20 cellular contexts compared by ENCODE assay signal in genomic region chr4:48085821-48086602, GRCh38. TPM values are rescaled to one million over a fixed set of nuclear protein-coding genes. Genes with fewer than 3 reads are reported as not detected.
DNase-seq lines count a peak whose midpoint lies in the region; ATAC-seq, FAIRE-seq and TF ChIP-seq lines count a peak whose summit lies in the region.
"Had no signal": no experiment of that assay in that cellular context is flagged by ENCODE, and none has a peak within 500 bp of the region (broad histone marks: within the 10 kb centered on the region; RNA-seq: fewer than 3 reads in every experiment).

No MANE protein-coding gene starts in this region.

- H3K4me2 ChIP-seq in OCI-LY3 (ENCODE audit: low read length), result peak overlapping the region; percentile 25; the same call in 1 of the 2 replicates

- H3K4me1 ChIP-seq in OCI-LY3 (ENCODE audit: low read length) (peaks cover 51% of the 10 kb centered on the region), kidney (ENCODE audit: control insufficient read depth in 1 of 2, insufficient read depth in 1 of 2, low read depth in 1 of 2, low read length in 2 of 2) (no peaks in the 10 kb centered on the region)

- H3K27me3 Mint-ChIP-seq in effector memory CD8-positive, alpha-beta T cell, result peaks cover 0 to 6% of the 10 kb centered on the region in 2 donors
- H3K27me3 Mint-ChIP-seq in natural killer cell treated with Interleukin-12 subunit alpha and Interleukin-12 subunit beta and Interleukin-15 and Interleukin-18, amount 100 ng/mL, for 72 hours, result no peaks in the 10 kb centered on the region
- H3K27me3 Mint-ChIP-seq: CD4-positive, alpha-beta memory T cell had no signal

- H3K27ac ChIP-seq in OCI-LY3 (ENCODE audit: low read length) (peak overlapping the region; percentile 50; the same call in 1 of the 2 replicates), kidney (ENCODE audit: low read depth in 2 of 2, low read length in 2 of 2) (no peak overlapping the region)
- H3K27ac ChIP-seq: Peyer's patch had no signal

- H3K36me3 Mint-ChIP-seq in effector memory CD8-positive, alpha-beta T cell (ENCODE audit: insufficient read depth), result peaks cover 50% of the 10 kb centered on the region
- H3K36me3 Mint-ChIP-seq in natural killer cell treated with Interleukin-12 subunit alpha and Interleukin-12 subunit beta and Interleukin-15 and Interleukin-18, amount 100 ng/mL, for 72 hours, result peaks cover 11% of the 10 kb centered on the region

- no peaks in the 10 kb centered on the region for H3K27me3 ChIP-seq in OCI-LY3 (ENCODE audit: low read depth, low read length)
- H3K27me3 ChIP-seq: Peyer's patch had no signal

- peak overlapping the region in 1 of 2 donors; percentile 41 for H3K27ac Mint-ChIP-seq in effector memory CD8-positive, alpha-beta T cell
- peak overlapping the region; percentile 31 to 82 for H3K27ac Mint-ChIP-seq in natural killer cell treated with Interleukin-12 subunit alpha and Interleukin-12 subunit beta and Interleukin-15 and Interleukin-18, amount 100 ng/mL, for 72 hours
- H3K27ac Mint-ChIP-seq: B cell had no signal

- peak; percentile 27 for ATAC-seq in effector memory CD8-positive, alpha-beta T cell (replicated peaks)
- ATAC-seq in natural killer cell treated with Interleukin-12 subunit alpha and Interleukin-12 subunit beta and Interleukin-15 and Interleukin-18, amount 100 ng/mL, for 72 hours, result no peak
- no peak for ATAC-seq in sciatic nerve

- H4K20me1 ChIP-seq in OCI-LY3 (ENCODE audit: insufficient read depth, low read length), result no peaks in the 10 kb centered on the region

- FAIRE-seq in GM12892 (lab: Jason Lieb, UNC) (peak; percentile 33), kidney (lab: Jason Lieb, UNC) (no peak)
- FAIRE-seq: D721Med, H54 had no signal

- TF ChIP-seq POLR2A in GM12892 (IDR thresholded peaks at IDR 0.05; ENCODE audit: low read depth, low read length), result no peak

- H2AFZ ChIP-seq in OCI-LY3 (ENCODE audit: low read depth, low read length), result 0 out of 2 replicates have a peak overlapping the region, but pooled peaks have one; percentile 28

- H3K4me3 ChIP-seq in OCI-LY3 (ENCODE audit: low read length), result no peak overlapping the region
- no peak overlapping the region for H3K4me3 ChIP-seq in kidney (ENCODE audit: low read length in 2 of 2)
- H3K4me3 ChIP-seq: Peyer's patch had no signal

- intact Hi-C loops in kidney (cut with DNase I), result no loop called here
- intact Hi-C loops in sciatic nerve (cut with DNase I), result loop anchor here (10.0 kb wide), 2 partner anchors 71 to 161 kb away; partner anchors contain the start of genes CNGA1 and NIPAL1

- no peaks in the 10 kb centered on the region for H3K36me3 ChIP-seq in OCI-LY3 (replicated peaks; ENCODE audit: low read depth, low read length)
- no peaks in the 10 kb centered on the region for H3K36me3 ChIP-seq in kidney (ENCODE audit: control insufficient read depth in 1 of 2, insufficient read depth in 2 of 2, low read length in 2 of 2)
- H3K36me3 ChIP-seq: Peyer's patch had no signal

- no peak overlapping the region for H3K4me3 Mint-ChIP-seq in effector memory CD8-positive, alpha-beta T cell
- no peak overlapping the region for H3K4me3 Mint-ChIP-seq in natural killer cell treated with Interleukin-12 subunit alpha and Interleukin-12 subunit beta and Interleukin-15 and Interleukin-18, amount 100 ng/mL, for 72 hours
- H3K4me3 Mint-ChIP-seq: B cell; CD4-positive, alpha-beta memory T cell had no signal

- H3K9me3 Mint-ChIP-seq in effector memory CD8-positive, alpha-beta T cell, result no peaks in the 10 kb centered on the region
- no peaks in the 10 kb centered on the region for H3K9me3 Mint-ChIP-seq in natural killer cell treated with Interleukin-12 subunit alpha and Interleukin-12 subunit beta and Interleukin-15 and Interleukin-18, amount 100 ng/mL, for 72 hours
- H3K9me3 Mint-ChIP-seq: CD4-positive, alpha-beta memory T cell had no signal

- DNase-seq in GM12892 (ENCODE audit: insufficient read length) (no peak), GM10266 (ENCODE audit: extremely low spot score) (no peak), kidney (no peak), sciatic nerve (ENCODE audit: low spot score) (no peak)
- DNase-seq in effector memory CD8-positive, alpha-beta T cell, result no peak
- DNase-seq in natural killer cell treated with Interleukin-12 subunit alpha and Interleukin-12 subunit beta and Interleukin-15 and Interleukin-18, amount 100 ng/mL, for 72 hours (ENCODE audit: low spot score), result no peak
- DNase-seq: CD4-positive, alpha-beta memory T cell; GF-D8; Karpas-422; NCI-H1417; NCI-H1930; NCI-H2171 treated with DMSO at 0.1 percent for 48 hours; NCI-H510A; NCI-H82; Peyer's patch; Right ventricle myocardium superior had no signal

- TF ChIP-seq CTCF in OCI-LY3 (IDR thresholded peaks at IDR 0.05; ENCODE audit: low read depth, low read length), result no peak
- no peak for TF ChIP-seq CTCF in GM10266 (IDR thresholded peaks at IDR 0.05; ENCODE audit: control insufficient read depth, insufficient read depth, low read depth, missing control alignments)
- TF ChIP-seq CTCF in kidney (IDR thresholded peaks at IDR 0.05; ENCODE audit: borderline replicate concordance, extremely low read depth, insufficient read depth), result no peak

- H3K79me2 ChIP-seq in OCI-LY3 (ENCODE audit: low read length), result no peaks in the 10 kb centered on the region

- H3K9ac ChIP-seq in OCI-LY3 (ENCODE audit: low read length), result peak overlapping the region; percentile 41; the same call in 1 of the 2 replicates
- no peak overlapping the region for H3K9ac ChIP-seq in kidney (ENCODE audit: low read length in 2 of 2)

- no peaks in the 10 kb centered on the region for H3K9me3 ChIP-seq in OCI-LY3 (ENCODE audit: insufficient read depth, low read length)
- H3K9me3 ChIP-seq in kidney (ENCODE audit: control insufficient read depth in 1 of 2, low read length in 2 of 2), result no peaks in the 10 kb centered on the region
- H3K9me3 ChIP-seq: Peyer's patch had no signal

- peaks cover 0 to 7% of the 10 kb centered on the region in 2 donors for H3K4me1 Mint-ChIP-seq in effector memory CD8-positive, alpha-beta T cell (ENCODE audit: low read depth in 2 of 2)
- H3K4me1 Mint-ChIP-seq in natural killer cell treated with Interleukin-12 subunit alpha and Interleukin-12 subunit beta and Interleukin-15 and Interleukin-18, amount 100 ng/mL, for 72 hours (ENCODE audit: low read depth in 2 of 2), result peaks cover 17 to 32% of the 10 kb centered on the region in 2 donors
- H3K4me1 Mint-ChIP-seq: B cell had no signal

RNA-seq across cellular contexts. Expression of gene TXK, which starts 48.0 kb away (rescaled TPM):
- 1.1 TPM for polyA plus RNA-seq in GM12892 (2012; ENCODE audit: missing spikeins)
- 10 to 100 TPM; 26.1 to 60.2 TPM for total RNA-seq in natural killer cell treated with Interleukin-12 subunit alpha and Interleukin-12 subunit beta and Interleukin-15 and Interleukin-18, amount 100 ng/mL, for 72 hours
- total RNA-seq in kidney, result 7.9 TPM
- 0.26 TPM for polyA plus RNA-seq in kidney (ENCODE audit: insufficient read depth, low read depth, low replicate concordance)
- total RNA-seq in sciatic nerve, result 3.9 TPM
